In genomic region chr10:60578217-60578616, GRCh38 we compare ENCODE assay signal across 26 cellular contexts.
"Had no signal": no experiment of that assay in that cellular context is flagged by ENCODE, and none has a peak within 500 bp of the region (broad histone marks: within the 10 kb centered on the region; RNA-seq: fewer than 3 reads in every experiment).

No MANE protein-coding gene starts in this region.

- ATAC-seq: mucosa of descending colon; natural killer cell treated with Interleukin-12 subunit alpha and Interleukin-12 subunit beta and Interleukin-15 and Interleukin-18, amount 100 ng/mL, for 72 hours; right cardiac atrium; T-helper 17 cell; WTC11 had no signal

- H3K27ac Mint-ChIP-seq: activated CD4-positive, alpha-beta memory T cell treated with anti-CD3 and anti-CD28 coated beads, Interleukin-2, amount 10 ng/mL, durations not matched to agents 7 days and 5 days; activated CD4-positive, alpha-beta T cell treated with anti-CD3 and anti-CD28 coated beads, Interleukin-2, amount 10 ng/mL, durations not matched to agents 7 days and 5 days; activated naive CD4-positive, alpha-beta T cell treated with anti-CD3 and anti-CD28 coated beads, Interleukin-2, amount 10 ng/mL, durations not matched to agents 7 days and 5 days; activated naive CD8-positive, alpha-beta T cell treated with anti-CD3 and anti-CD28 coated beads, Interleukin-2, amount 10 ng/mL, durations not matched to agents 7 days and 5 days; activated T-cell treated with anti-CD3 and anti-CD28 coated beads, Interleukin-2, amount 50 U/mL, for 24 hours; natural killer cell treated with Interleukin-12 subunit alpha and Interleukin-12 subunit beta and Interleukin-15 and Interleukin-18, amount 100 ng/mL, for 72 hours; T-helper 17 cell; WTC11 had no signal

- H3K4me3 ChIP-seq: ascending aorta, esophagus squamous epithelium, left ventricle myocardium inferior, lung, mucosa of descending colon, spleen, suprapubic skin, tibial artery had no signal

- H3K9me3 ChIP-seq: ascending aorta, esophagus squamous epithelium, left ventricle myocardium inferior, mucosa of descending colon, suprapubic skin, tibial artery had no signal

- H3K27me3 Mint-ChIP-seq: activated CD4-positive, alpha-beta memory T cell treated with anti-CD3 and anti-CD28 coated beads, Interleukin-2, amount 10 ng/mL, durations not matched to agents 7 days and 5 days; activated CD4-positive, alpha-beta T cell treated with anti-CD3 and anti-CD28 coated beads, Interleukin-2, amount 10 ng/mL, durations not matched to agents 7 days and 5 days; activated naive CD4-positive, alpha-beta T cell treated with anti-CD3 and anti-CD28 coated beads, Interleukin-2, amount 10 ng/mL, durations not matched to agents 7 days and 5 days; activated T-cell treated with anti-CD3 and anti-CD28 coated beads, Interleukin-2, amount 50 U/mL, for 24 hours had no signal

- H3K4me1 Mint-ChIP-seq: activated naive CD8-positive, alpha-beta T cell treated with anti-CD3 and anti-CD28 coated beads, Interleukin-2, amount 10 ng/mL, durations not matched to agents 7 days and 5 days had no signal

- H3K36me3 ChIP-seq: ascending aorta, brain microvascular endothelial cell, esophagus squamous epithelium, left ventricle myocardium inferior, suprapubic skin, tibial artery had no signal

- H3K27me3 ChIP-seq: ascending aorta, brain microvascular endothelial cell, esophagus squamous epithelium, spleen, suprapubic skin, tibial artery had no signal

- H3K36me3 Mint-ChIP-seq: activated naive CD8-positive, alpha-beta T cell treated with anti-CD3 and anti-CD28 coated beads, Interleukin-2, amount 10 ng/mL, durations not matched to agents 7 days and 5 days; natural killer cell treated with Interleukin-12 subunit alpha and Interleukin-12 subunit beta and Interleukin-15 and Interleukin-18, amount 100 ng/mL, for 72 hours had no signal

- DNase-seq: activated CD4-positive, alpha-beta memory T cell treated with anti-CD3 and anti-CD28 coated beads, Interleukin-2, amount 10 ng/mL, durations not matched to agents 7 days and 5 days; activated CD4-positive, alpha-beta T cell treated with anti-CD3 and anti-CD28 coated beads for 1 hour; activated CD4-positive, alpha-beta T cell treated with anti-CD3 and anti-CD28 coated beads, Interleukin-2, amount 10 ng/mL, durations not matched to agents 7 days and 5 days; activated CD8-positive, alpha-beta memory T cell treated with anti-CD3 and anti-CD28 coated beads, Interleukin-2, amount 50 U/mL, for 48 hours; activated gamma-delta T cell; activated naive CD4-positive, alpha-beta T cell treated with anti-CD3 and anti-CD28 coated beads, Interleukin-2, amount 10 ng/mL, durations not matched to agents 7 days and 5 days; activated naive CD8-positive, alpha-beta T cell treated with anti-CD3 and anti-CD28 coated beads, Interleukin-2, amount 10 ng/mL, durations not matched to agents 7 days and 5 days; activated T-cell treated with anti-CD3 and anti-CD28 coated beads, Interleukin-2, amount 50 U/mL, for 24 hours; brain microvascular endothelial cell; central memory CD4-positive, alpha-beta T cell; esophagus squamous epithelium; left ventricle myocardium inferior; mucosa of descending colon; right cardiac atrium; spleen; stimulated activated naive CD4-positive, alpha-beta T cell; T-helper 17 cell; tibial artery had no signal

- H3K27ac ChIP-seq: ascending aorta, brain microvascular endothelial cell, epithelial cell of prostate, esophagus squamous epithelium, left ventricle myocardium inferior, spleen, suprapubic skin, tibial artery had no signal

- H3K4me3 Mint-ChIP-seq: activated CD4-positive, alpha-beta memory T cell treated with anti-CD3 and anti-CD28 coated beads, Interleukin-2, amount 10 ng/mL, durations not matched to agents 7 days and 5 days; activated CD4-positive, alpha-beta T cell treated with anti-CD3 and anti-CD28 coated beads, Interleukin-2, amount 10 ng/mL, durations not matched to agents 7 days and 5 days; activated naive CD4-positive, alpha-beta T cell treated with anti-CD3 and anti-CD28 coated beads, Interleukin-2, amount 10 ng/mL, durations not matched to agents 7 days and 5 days; activated naive CD8-positive, alpha-beta T cell treated with anti-CD3 and anti-CD28 coated beads, Interleukin-2, amount 10 ng/mL, durations not matched to agents 7 days and 5 days; activated T-cell treated with anti-CD3 and anti-CD28 coated beads, Interleukin-2, amount 50 U/mL, for 24 hours; natural killer cell treated with Interleukin-12 subunit alpha and Interleukin-12 subunit beta and Interleukin-15 and Interleukin-18, amount 100 ng/mL, for 72 hours; T-helper 17 cell; WTC11 had no signal

- FAIRE-seq: frontal cortex, islet of Langerhans had no signal
